Comparison of ENCODE assay signal across 1 cellular context in genomic region chr14:94805726-94806288, GRCh38.
TF ChIP-seq lines count a peak whose summit lies in the region.

No MANE protein-coding gene starts in this region.

TF ChIP-seq in HEK293, 187 proteins besides CTCF, POLR2A, EP300 and RAD21 (continued from another document):
- no peak for TF ChIP-seq ZNF274 (IDR thresholded peaks at IDR 0.05; ENCODE audit: low read length)
- TF ChIP-seq ZNF274 (tag by site-specific recombination; IDR thresholded peaks at IDR 0.05; ENCODE audit: borderline replicate concordance): no peak
